Comparison of ENCODE assay signal across 15 cellular contexts in the genomic region with DNA sequence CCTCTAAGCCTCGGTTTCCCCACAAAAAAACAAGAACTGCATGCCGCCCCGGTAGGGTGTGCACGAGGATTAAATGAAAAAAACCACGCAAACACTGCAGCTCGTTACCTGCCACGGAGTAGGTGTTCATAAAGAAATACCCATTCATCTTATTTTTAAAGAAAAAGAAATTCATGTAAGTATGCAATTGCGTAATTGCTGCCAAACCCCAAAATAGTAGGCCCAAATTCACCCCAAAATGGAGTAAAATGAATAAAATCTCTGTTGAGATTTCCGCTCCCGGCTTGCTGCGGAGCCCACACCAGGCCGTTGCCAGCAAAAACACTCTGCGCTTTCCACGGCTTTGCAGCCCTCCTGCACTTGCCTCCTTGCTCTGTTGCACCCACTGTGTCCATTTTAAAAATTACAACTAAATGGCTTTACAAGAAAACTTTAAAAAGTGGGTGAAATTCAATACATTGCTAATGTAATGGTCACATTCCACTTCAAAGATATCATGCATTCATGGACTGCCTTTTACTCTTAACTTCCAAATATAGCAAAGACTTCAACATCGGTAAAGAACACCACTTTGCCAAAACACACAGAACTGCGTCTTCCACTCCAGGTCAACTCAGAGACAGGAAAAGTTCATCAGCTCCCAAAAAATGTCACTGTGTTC.
DNase-seq lines count a peak whose midpoint lies in the region; ATAC-seq, FAIRE-seq and TF ChIP-seq lines count a peak whose summit lies in the region.
"Had no signal": no experiment of that assay in that cellular context is flagged by ENCODE, and none has a peak within 500 bp of the region (broad histone marks: within the 10 kb centered on the region; RNA-seq: fewer than 3 reads in every experiment).

No MANE protein-coding gene starts in this region.

- TF ChIP-seq POLR2A in A549 (IDR thresholded peaks at IDR 0.05; ENCODE audit: low read length) = no peak

- H3K4me1 ChIP-seq in A549 (peaks cover 5% of the 10 kb centered on the region; the same call in 1 of the 3 replicates), HEK293 (ENCODE audit: control insufficient read depth, insufficient read depth, low read length) (no peaks in the 10 kb centered on the region)
- H3K4me1 ChIP-seq: foreskin keratinocyte had no signal

- POLR2A ChIA-PET in A549 (lab: Yijun Ruan, JAX) = no interaction called here
- POLR2A ChIA-PET in HEK293 (lab: Yijun Ruan, JAX) = no interaction called here

- FAIRE-seq in A549 (lab: Jason Lieb, UNC) = no peak
- FAIRE-seq: TTC549 had no signal

- CTCF ChIA-PET in A549 (lab: Yijun Ruan, JAX) = interaction anchor here (0.7 to 3.1 kb wide), 7 partner anchors 10 to 483 kb away, joined by 3 to 11 read pairs (median 4); no protein-coding TSS in a partner anchor
- CTCF ChIA-PET in HEK293 (lab: Yijun Ruan, JAX) = interaction anchor here (1.8 kb wide), 1 partner anchor 12 kb away, joined by 5 read pairs; no protein-coding TSS in a partner anchor

- H3K36me3 ChIP-seq in HEK293 (ENCODE audit: control insufficient read depth in 2 of 2, insufficient read depth in 1 of 2, low read length in 2 of 2) = peaks cover 26 to 71% of the 10 kb centered on the region in 2 experiments
- H3K36me3 ChIP-seq: ovary had no signal

- H3K4me3 ChIP-seq in A549 (no peak overlapping the region), HEK293 (ENCODE audit: low read depth, low read length) (no peak overlapping the region), astrocyte of the spinal cord (ENCODE audit: low read depth, low read length) (no peak overlapping the region)
- H3K4me3 ChIP-seq: ovary, SJCRH30 had no signal

- TF ChIP-seq CTCF in A549 (IDR thresholded peaks at IDR 0.05) = no peak
- TF ChIP-seq CTCF in HEK293 (tag by site-specific recombination; IDR thresholded peaks at IDR 0.05) = no peak
- peak; percentile 26 for TF ChIP-seq CTCF in astrocyte of the spinal cord (IDR thresholded peaks at IDR 0.05; ENCODE audit: low read depth, low read length)
- no peak for TF ChIP-seq CTCF in GM13977 (IDR thresholded peaks at IDR 0.05; ENCODE audit: extremely low read depth, insufficient read depth, missing control alignments)

- ATAC-seq in A549 (no peak), GM19324 (IDR thresholded peaks at IDR 0.05; ENCODE audit: low FRiP score, unreplicated experiment) (no peak)
- ATAC-seq: foreskin keratinocyte had no signal

- H3K9me3 ChIP-seq in A549 (no peaks in the 10 kb centered on the region), HEK293 (ENCODE audit: control insufficient read depth, insufficient read depth, low read depth, low read length) (no peaks in the 10 kb centered on the region)
- H3K9me3 ChIP-seq: ovary, SJCRH30 had no signal

- H3K4me2 ChIP-seq in A549 = no peak overlapping the region

- TF ChIP-seq RAD21 in A549 (conservative IDR thresholded peaks at IDR 0.05 in 1 of 2, IDR thresholded peaks at IDR 0.05 in 1 of 2) = no peak

- no peak overlapping the region for H3K27ac ChIP-seq in A549
- H3K27ac ChIP-seq in HEK293 (ENCODE audit: extremely low read depth, low read depth, low read length) = no peak overlapping the region
- H3K27ac ChIP-seq: foreskin keratinocyte, ovary had no signal

- in situ Hi-C loops in astrocyte of the spinal cord (cut with HindIII; ENCODE audit: low sequenced_read_pairs) (no loop called here), GM13977 (cut with MboI; ENCODE audit: low pct_unique_long_range_greater_than_20kb, low sequenced_read_pairs, unreplicated experiment) (no loop called here)

- DNase-seq in A549 (ENCODE audit: low read depth in 1 of 2, low spot score in 1 of 2) = no peak
- DNase-seq in astrocyte of the spinal cord (ENCODE audit: low read depth, low spot score) = peak; percentile 84
- DNase-seq in iris pigment epithelial cell (ENCODE audit: low read depth) = peak; percentile 81
- DNase-seq in NCI-H2196 (lab: John Stamatoyannopoulos, UW; ENCODE audit: unreplicated experiment) = no peak
- no peak for DNase-seq in GM13977 (ENCODE audit: low spot score)
- no peak for DNase-seq in NCI-H146 (lab: John Stamatoyannopoulos, UW)
- DNase-seq: DMS79 treated with DMSO at 0.1 percent for 48 hours; immature natural killer cell; NK-92 treated with Interleukin-12 subunit alpha and Interleukin-12 subunit beta, amount 100 ng/mL, for 24 hours; ovary; SJCRH30 had no signal

- WGBS in A549 (ENCODE audit: missing lambda C conversion rate) = 91% methylated on average over 16 of the region's 16 CpGs

- no peak for TF ChIP-seq EP300 in A549 (IDR thresholded peaks at IDR 0.05)

TF ChIP-seq in A549, 52 proteins besides CTCF, POLR2A, EP300 and RAD21:
- TF ChIP-seq PHF8 (IDR thresholded peaks at IDR 0.05; ENCODE audit: borderline replicate concordance, low read depth) (no peak), CEBPB (IDR thresholded peaks at IDR 0.05) (peak; percentile 75; a peak in 3 of 4 replicates), POLR2AphosphoS2 (conservative IDR thresholded peaks at IDR 0.05; ENCODE audit: low read length) (no peak), TFCP2L1 (CRISPR knock-in tag; IDR thresholded peaks at IDR 0.05) (no peak)
- TF ChIP-seq, protein P1, sequence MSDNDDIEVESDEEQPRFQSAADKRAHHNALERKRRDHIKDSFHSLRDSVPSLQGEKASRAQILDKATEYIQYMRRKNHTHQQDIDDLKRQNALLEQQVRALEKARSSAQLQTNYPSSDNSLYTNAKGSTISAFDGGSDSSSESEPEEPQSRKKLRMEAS (IDR thresholded peaks at IDR 0.05) = no peak

TF ChIP-seq in HEK293, 187 proteins besides CTCF, POLR2A, EP300 and RAD21:
- no peak for TF ChIP-seq ZNF311 (tag by site-specific recombination; IDR thresholded peaks at IDR 0.05; ENCODE audit: borderline replicate concordance)
- TF ChIP-seq, protein P2, sequence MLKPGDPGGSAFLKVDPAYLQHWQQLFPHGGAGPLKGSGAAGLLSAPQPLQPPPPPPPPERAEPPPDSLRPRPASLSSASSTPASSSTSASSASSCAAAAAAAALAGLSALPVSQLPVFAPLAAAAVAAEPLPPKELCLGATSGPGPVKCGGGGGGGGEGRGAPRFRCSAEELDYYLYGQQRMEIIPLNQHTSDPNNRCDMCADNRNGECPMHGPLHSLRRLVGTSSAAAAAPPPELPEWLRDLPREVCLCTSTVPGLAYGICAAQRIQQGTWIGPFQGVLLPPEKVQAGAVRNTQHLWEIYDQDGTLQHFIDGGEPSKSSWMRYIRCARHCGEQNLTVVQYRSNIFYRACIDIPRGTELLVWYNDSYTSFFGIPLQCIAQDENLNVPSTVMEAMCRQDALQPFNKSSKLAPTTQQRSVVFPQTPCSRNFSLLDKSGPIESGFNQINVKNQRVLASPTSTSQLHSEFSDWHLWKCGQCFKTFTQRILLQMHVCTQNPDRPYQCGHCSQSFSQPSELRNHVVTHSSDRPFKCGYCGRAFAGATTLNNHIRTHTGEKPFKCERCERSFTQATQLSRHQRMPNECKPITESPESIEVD (tag by site-specific recombination; IDR thresholded peaks at IDR 0.05) = 0 out of 2 replicates have a peak, but pooled peaks have one; percentile 10

Comparison
In these comparisons a context has a peak if more than half of its experiments do, and no peak if none do; other contexts are left out.
1. DNase-seq: peak in astrocyte of the spinal cord (single experiment) and iris pigment epithelial cell (single experiment); none in A549 (0 of 2), NCI-H2196 (single experiment), GM13977 (single experiment) and NCI-H146 (single experiment).